8 cellular contexts compared by ENCODE assay signal in the genomic region with DNA sequence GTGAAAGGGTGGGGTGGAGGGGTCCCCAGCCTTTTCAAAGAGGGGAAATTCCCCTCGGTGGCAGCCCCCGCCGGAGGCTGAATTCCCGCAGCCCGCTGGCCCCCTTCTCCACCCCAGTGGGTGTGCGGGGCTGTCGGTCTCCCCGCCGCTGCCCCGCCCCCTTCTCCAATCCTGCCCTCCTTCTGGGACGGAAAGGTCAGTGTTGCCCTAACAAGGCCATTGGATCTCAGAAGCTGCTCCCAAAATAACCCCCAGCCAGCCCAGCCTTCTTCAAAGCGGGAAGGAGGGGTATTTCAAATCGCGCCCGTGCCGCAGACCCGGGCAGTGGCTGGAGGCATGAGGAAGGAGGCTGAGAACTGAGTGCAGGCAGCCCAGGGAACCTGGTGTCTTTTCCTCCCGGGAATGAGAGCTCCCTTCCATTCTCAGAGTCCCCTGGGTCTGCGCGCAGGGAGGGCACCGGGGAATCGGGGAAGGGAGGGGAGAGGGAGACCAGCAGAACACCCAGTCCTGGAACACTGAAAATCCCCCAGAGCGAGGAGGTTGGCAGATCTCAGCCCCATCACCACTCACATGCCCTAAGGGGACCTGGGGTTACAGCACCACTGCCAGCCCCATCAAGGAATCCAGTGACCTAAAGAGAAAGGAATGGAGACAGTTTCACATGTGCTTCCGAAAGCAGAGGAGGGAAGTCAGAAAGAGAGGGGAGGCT. TPM values are rescaled to one million over a fixed set of nuclear protein-coding genes. Genes with fewer than 3 reads are reported as not detected.
DNase-seq lines count a peak whose midpoint lies in the region; ATAC-seq and TF ChIP-seq lines count a peak whose summit lies in the region.

TSS of gene JPH2 (minus strand) at position 135 of the 709 bp plus-strand sequence. CDS start 483 bp downstream, outside the sequence.

- H3K27me3 Mint-ChIP-seq in activated T-cell treated with anti-CD3 and anti-CD28 coated beads, Interleukin-2, amount 50 U/mL, for 24 hours: peaks cover 62% of the 10 kb centered on the region
- H3K27me3 Mint-ChIP-seq in central memory CD8-positive, alpha-beta T cell: peaks cover 76% of the 10 kb centered on the region

- H3K4me1 ChIP-seq in thoracic aorta (ENCODE audit: control insufficient read depth in 1 of 2, low read depth in 2 of 2): peaks cover 3 to 37% of the 10 kb centered on the region in 2 donors

- intact Hi-C loops in left colon (cut with DNase I, micrococcal nuclease): loop anchor here in 1 of 2 donors (10.0 kb wide), 1 partner anchor 72 kb away; no protein-coding TSS in a partner anchor

- H3K9me3 Mint-ChIP-seq in activated T-cell treated with anti-CD3 and anti-CD28 coated beads, Interleukin-2, amount 50 U/mL, for 24 hours: no peaks in the 10 kb centered on the region
- no peaks in the 10 kb centered on the region for H3K9me3 Mint-ChIP-seq in central memory CD8-positive, alpha-beta T cell

- no peak within 1 kb of the TSS for H3K27ac Mint-ChIP-seq in activated T-cell treated with anti-CD3 and anti-CD28 coated beads, Interleukin-2, amount 50 U/mL, for 24 hours
- H3K27ac Mint-ChIP-seq in central memory CD8-positive, alpha-beta T cell (ENCODE audit: low read depth): no peak within 1 kb of the TSS

- ATAC-seq in central memory CD8-positive, alpha-beta T cell (replicated peaks; ENCODE audit: extremely low read depth, poor library complexity, severe bottlenecking): no peak
- ATAC-seq in left colon: peak; percentile 70
- peak; percentile 81 for ATAC-seq in thoracic aorta (ENCODE audit: insufficient number of reproducible peaks, low FRiP score, low read depth)
- no peak for ATAC-seq in HG02981 (IDR thresholded peaks at IDR 0.05; ENCODE audit: unreplicated experiment)

- H3K4me1 Mint-ChIP-seq in activated T-cell treated with anti-CD3 and anti-CD28 coated beads, Interleukin-2, amount 50 U/mL, for 24 hours (ENCODE audit: low read depth): peaks cover 8% of the 10 kb centered on the region
- H3K4me1 Mint-ChIP-seq in central memory CD8-positive, alpha-beta T cell: no peaks in the 10 kb centered on the region

- no peaks in the 10 kb centered on the region for H3K27me3 ChIP-seq in thoracic aorta (replicated peaks; ENCODE audit: insufficient read depth)

- no peaks in the 10 kb centered on the region for H3K9me3 ChIP-seq in thoracic aorta

- H3K4me3 ChIP-seq in thoracic aorta: peak within 1 kb of the TSS; percentile 91

- TF ChIP-seq CTCF in thoracic aorta (IDR thresholded peaks at IDR 0.05): no peak

- H3K27ac ChIP-seq in thoracic aorta: peak within 1 kb of the TSS; percentile 96 to 98

- H3K36me3 Mint-ChIP-seq in activated T-cell treated with anti-CD3 and anti-CD28 coated beads, Interleukin-2, amount 50 U/mL, for 24 hours (ENCODE audit: low read depth): no peaks in the 10 kb centered on the region
- peaks cover 1% of the 10 kb centered on the region for H3K36me3 Mint-ChIP-seq in central memory CD8-positive, alpha-beta T cell (ENCODE audit: insufficient read depth)

- peak within 1 kb of the TSS; percentile 8 for H3K4me3 Mint-ChIP-seq in activated T-cell treated with anti-CD3 and anti-CD28 coated beads, Interleukin-2, amount 50 U/mL, for 24 hours
- H3K4me3 Mint-ChIP-seq in central memory CD8-positive, alpha-beta T cell: peak within 1 kb of the TSS; percentile 33

- H3K36me3 ChIP-seq in thoracic aorta: no peaks in the 10 kb centered on the region

- DNase-seq in activated T-cell treated with anti-CD3 and anti-CD28 coated beads, Interleukin-2, amount 50 U/mL, for 24 hours: no peak
- DNase-seq in activated T-cell treated with anti-CD3 and anti-CD28 coated beads, Interleukin-2, amount 50 U/mL, for 1 hour: no peak
- no peak for DNase-seq in central memory CD8-positive, alpha-beta T cell (ENCODE audit: low spot score in 2 of 2)
- DNase-seq in left colon (peak; percentile 43 to 70), thoracic aorta (ENCODE audit: low spot score) (peak; percentile 51), SHP77 treated with DMSO at 0.1 percent for 48 hours (lab: John Stamatoyannopoulos, UW) (no peak), GM19240 (ENCODE audit: insufficient read length, low spot score) (no peak)

RNA-seq across cellular contexts. Expression of gene JPH2, which starts in this region (rescaled TPM):
- total RNA-seq in left colon (10 to 100 TPM in 1 of 2 donors, under 1 TPM in 1; 0.92 to 12.9 TPM), thoracic aorta (100 to 1,000 TPM; 169 to 179 TPM)

Comparison
In these comparisons a context has a peak if more than half of its experiments do, and no peak if none do; other contexts are left out.
1. RNA of gene JPH2 (total RNA-seq): 169 to 179 TPM in thoracic aorta; 0.92 to 12.9 TPM in left colon; every median in the first group is over 10 times any median in the second.
2. DNase-seq: peak in left colon (2 of 2) and thoracic aorta (single experiment); none in activated T-cell treated with anti-CD3 and anti-CD28 coated beads, Interleukin-2, amount 50 U/mL, for 24 hours (single experiment), activated T-cell treated with anti-CD3 and anti-CD28 coated beads, Interleukin-2, amount 50 U/mL, for 1 hour (single experiment), central memory CD8-positive, alpha-beta T cell (0 of 2), SHP77 treated with DMSO at 0.1 percent for 48 hours (single experiment) and GM19240 (single experiment).
3. ATAC-seq: peak in left colon (single experiment) and thoracic aorta (single experiment); none in central memory CD8-positive, alpha-beta T cell (single experiment) and HG02981 (single experiment).